ENCODE assay signal across 29 cellular contexts in genomic region chr5:5564884-5565283, GRCh38.
"Had no signal": no experiment of that assay in that cellular context is flagged by ENCODE, and none has a peak within 500 bp of the region (broad histone marks: within the 10 kb centered on the region; RNA-seq: fewer than 3 reads in every experiment).

No MANE protein-coding gene starts in this region.

- H3K36me3 Mint-ChIP-seq: stimulated activated effector memory CD8-positive, alpha-beta T cell treated with anti-CD3 and anti-CD28 coated beads, Interleukin-12 subunit alpha, Interleukin-12 subunit beta, amount 100 ng/mL, for 72 hours; stimulated activated memory B cell treated with anti-CD40 and anti-IgM and Interleukin-4, amounts not matched to agents 10 μg/mL and 1 μg/mL and 100 μg/mL, for 72 hours; stimulated activated naive B cell treated with anti-CD40 and anti-IgM and Interleukin-4, amounts not matched to agents 10 μg/mL and 1 μg/mL and 100 μg/mL, for 72 hours; type B pancreatic cell had no signal

- FAIRE-seq: urothelium cell line had no signal

- DNase-seq: stimulated activated CD4-positive, alpha-beta T cell treated with anti-CD3 and anti-CD28 coated beads, Interleukin-2, amount 100 ng/mL, for 48 hours; stimulated activated CD4-positive, alpha-beta T cell treated with anti-CD3 and anti-CD28 coated beads, Interleukin-4, amount 100 ng/mL, for 1 hour; stimulated activated CD4-positive, alpha-beta T cell treated with anti-CD3 and anti-CD28 coated beads, Interleukin-4, amount 100 ng/mL, for 24 hours; stimulated activated CD4-positive, alpha-beta T cell treated with anti-CD3 and anti-CD28 coated beads, Interleukin-4, amount 100 ng/mL, for 4 hours; stimulated activated CD8-positive, alpha-beta memory T cell treated with anti-CD3 and anti-CD28 coated beads, Interleukin-4, amount 100 ng/mL, for 48 hours; stimulated activated naive B cell treated with anti-CD40 and anti-IgM and Interleukin-4, amounts not matched to agents 10 μg/mL and 1 μg/mL and 100 μg/mL, for 72 hours; stimulated activated naive CD4-positive, alpha-beta T cell; stimulated activated naive CD4-positive, alpha-beta T cell treated with Interleukin-2 at 50 U/mL for 16 hours; stimulated activated naive CD8-positive, alpha-beta T cell treated with anti-CD3 and anti-CD28 coated beads, Interleukin-15, amount 100 ng/mL, for 72 hours; stimulated activated naive CD8-positive, alpha-beta T cell treated with anti-CD3 and anti-CD28 coated beads, Interleukin-15, Interleukin-2, amounts not matched to agents 100 U/mL and 50 U/mL, for 24 hours; stomach; substantia nigra; testis; thyroid gland; tibial artery; transverse colon; trophoblast cell; upper lobe of left lung; upper lobe of right lung; uterus had no signal

- H3K4me1 ChIP-seq: suprapubic skin, testis, thyroid gland, tibial nerve, transverse colon, upper lobe of left lung, upper lobe of right lung, uterus, vagina had no signal

- H3K27me3 ChIP-seq: stomach, suprapubic skin, testis, thyroid gland, tibial artery, transverse colon, upper lobe of left lung, upper lobe of right lung, uterus, vagina had no signal

- H3K36me3 ChIP-seq: stomach, suprapubic skin, thoracic aorta, thyroid gland, tibial artery, tibial nerve, transverse colon, upper lobe of left lung, upper lobe of right lung, uterus, vagina had no signal

- H3K4me1 Mint-ChIP-seq: stimulated activated effector memory CD8-positive, alpha-beta T cell treated with anti-CD3 and anti-CD28 coated beads, Interleukin-12 subunit alpha, Interleukin-12 subunit beta, amount 100 ng/mL, for 72 hours; stimulated activated naive B cell treated with anti-CD40 and anti-IgM and Interleukin-4, amounts not matched to agents 10 μg/mL and 1 μg/mL and 100 μg/mL, for 72 hours; stimulated activated naive CD8-positive, alpha-beta T cell treated with anti-CD3 and anti-CD28 coated beads, Interleukin-15, amount 100 ng/mL, for 72 hours had no signal

- H3K27ac ChIP-seq: stomach, suprapubic skin, testis, thoracic aorta, thyroid gland, tibial artery, tibial nerve, transverse colon, upper lobe of left lung, upper lobe of right lung, uterus, vagina had no signal

- H3K4me3 Mint-ChIP-seq: stimulated activated effector memory CD8-positive, alpha-beta T cell treated with anti-CD3 and anti-CD28 coated beads, Interleukin-12 subunit alpha, Interleukin-12 subunit beta, amount 100 ng/mL, for 72 hours; stimulated activated memory B cell treated with anti-CD40 and anti-IgM and Interleukin-4, amounts not matched to agents 10 μg/mL and 1 μg/mL and 100 μg/mL, for 72 hours; stimulated activated naive B cell treated with anti-CD40 and anti-IgM and Interleukin-4, amounts not matched to agents 10 μg/mL and 1 μg/mL and 100 μg/mL, for 72 hours; stimulated activated naive CD8-positive, alpha-beta T cell treated with anti-CD3 and anti-CD28 coated beads, Interleukin-15, amount 100 ng/mL, for 72 hours; stimulated activated naive CD8-positive, alpha-beta T cell treated with anti-CD3 and anti-CD28 coated beads, Interleukin-15, Interleukin-2, amounts not matched to agents 100 ng/mL and 50 ng/mL, for 24 hours; type B pancreatic cell had no signal

- H3K9me3 ChIP-seq: stomach, suprapubic skin, testis, thoracic aorta, thyroid gland, tibial artery, tibial nerve, transverse colon, upper lobe of left lung, upper lobe of right lung, uterus, vagina had no signal

- H3K9me3 Mint-ChIP-seq: stimulated activated effector memory CD8-positive, alpha-beta T cell treated with anti-CD3 and anti-CD28 coated beads, Interleukin-12 subunit alpha, Interleukin-12 subunit beta, amount 100 ng/mL, for 72 hours; stimulated activated memory B cell treated with anti-CD40 and anti-IgM and Interleukin-4, amounts not matched to agents 10 μg/mL and 1 μg/mL and 100 μg/mL, for 72 hours; stimulated activated naive B cell treated with anti-CD40 and anti-IgM and Interleukin-4, amounts not matched to agents 10 μg/mL and 1 μg/mL and 100 μg/mL, for 72 hours; stimulated activated naive CD8-positive, alpha-beta T cell treated with anti-CD3 and anti-CD28 coated beads, Interleukin-15, amount 100 ng/mL, for 72 hours; stimulated activated naive CD8-positive, alpha-beta T cell treated with anti-CD3 and anti-CD28 coated beads, Interleukin-15, Interleukin-2, amounts not matched to agents 100 ng/mL and 50 ng/mL, for 24 hours; type B pancreatic cell had no signal

- ATAC-seq: stimulated activated effector memory CD8-positive, alpha-beta T cell treated with anti-CD3 and anti-CD28 coated beads, Interleukin-12 subunit alpha, Interleukin-12 subunit beta, amount 100 ng/mL, for 72 hours; stimulated activated memory B cell treated with anti-CD40 and anti-IgM and Interleukin-4, amounts not matched to agents 10 μg/mL and 1 μg/mL and 100 μg/mL, for 72 hours; stimulated activated naive B cell treated with anti-CD40 and anti-IgM and Interleukin-4, amounts not matched to agents 10 μg/mL and 1 μg/mL and 100 μg/mL, for 72 hours; stimulated activated naive CD8-positive, alpha-beta T cell treated with anti-CD3 and anti-CD28 coated beads, Interleukin-15, amount 100 ng/mL, for 72 hours; stimulated activated naive CD8-positive, alpha-beta T cell treated with anti-CD3 and anti-CD28 coated beads, Interleukin-15, Interleukin-2, amounts not matched to agents 100 U/mL and 50 U/mL, for 24 hours; upper lobe of right lung had no signal

- H3K4me3 ChIP-seq: stomach, suprapubic skin, testis, thoracic aorta, thyroid gland, tibial artery, tibial nerve, transverse colon, upper lobe of left lung, upper lobe of right lung, uterus, vagina had no signal

- H3K27ac Mint-ChIP-seq: stimulated activated effector memory CD8-positive, alpha-beta T cell treated with anti-CD3 and anti-CD28 coated beads, Interleukin-12 subunit alpha, Interleukin-12 subunit beta, amount 100 ng/mL, for 72 hours; stimulated activated memory B cell treated with anti-CD40 and anti-IgM and Interleukin-4, amounts not matched to agents 10 μg/mL and 1 μg/mL and 100 μg/mL, for 72 hours; stimulated activated naive B cell treated with anti-CD40 and anti-IgM and Interleukin-4, amounts not matched to agents 10 μg/mL and 1 μg/mL and 100 μg/mL, for 72 hours; stimulated activated naive CD8-positive, alpha-beta T cell treated with anti-CD3 and anti-CD28 coated beads, Interleukin-15, amount 100 ng/mL, for 72 hours; stimulated activated naive CD8-positive, alpha-beta T cell treated with anti-CD3 and anti-CD28 coated beads, Interleukin-15, Interleukin-2, amounts not matched to agents 100 ng/mL and 50 ng/mL, for 24 hours; type B pancreatic cell had no signal
